8 cellular contexts compared by ENCODE assay signal in the genomic region with DNA sequence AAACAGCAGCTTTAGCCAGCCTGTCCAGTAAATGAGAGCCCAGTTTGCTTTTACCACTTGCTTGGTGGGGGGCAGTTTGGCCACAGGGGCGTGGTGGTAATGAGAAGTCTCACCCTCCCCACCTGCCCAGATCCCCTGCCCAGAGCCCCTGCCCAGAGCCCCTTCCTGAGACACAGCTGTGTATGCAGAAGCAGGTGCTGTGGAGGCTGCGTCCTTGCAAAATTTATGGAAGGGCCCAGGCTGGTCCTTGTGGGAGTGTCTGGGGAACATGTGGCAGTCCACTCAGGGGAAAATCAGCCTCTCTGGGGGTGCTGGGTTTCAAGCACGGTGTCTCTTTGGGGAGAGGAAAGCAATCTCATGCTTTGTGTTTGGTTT.
"Had no signal": no experiment of that assay in that cellular context is flagged by ENCODE, and none has a peak within 500 bp of the region (broad histone marks: within the 10 kb centered on the region; RNA-seq: fewer than 3 reads in every experiment).

No MANE protein-coding gene starts in this region.

- H3K9me3 ChIP-seq: gastrocnemius medialis, heart right ventricle, ovary, thyroid gland had no signal

- H3K4me1 ChIP-seq: thyroid gland had no signal

- H3K36me3 ChIP-seq: ovary had no signal

- H3K9me3 Mint-ChIP-seq: activated naive CD4-positive, alpha-beta T cell treated with anti-CD3 and anti-CD28 coated beads, Interleukin-2, amount 50 U/mL, for 24 hours; nephron progenitor cell had no signal

- H3K27me3 ChIP-seq: gastrocnemius medialis, heart right ventricle, ovary, thyroid gland had no signal

- H3K27ac Mint-ChIP-seq: activated naive CD4-positive, alpha-beta T cell treated with anti-CD3 and anti-CD28 coated beads, Interleukin-2, amount 50 U/mL, for 24 hours; nephron progenitor cell had no signal

- H3K27me3 Mint-ChIP-seq: activated naive CD4-positive, alpha-beta T cell treated with anti-CD3 and anti-CD28 coated beads, Interleukin-2, amount 50 U/mL, for 24 hours had no signal

- H3K4me3 Mint-ChIP-seq: activated naive CD4-positive, alpha-beta T cell treated with anti-CD3 and anti-CD28 coated beads, Interleukin-2, amount 50 U/mL, for 24 hours; nephron progenitor cell had no signal

- H3K4me3 ChIP-seq: coronary artery, gastrocnemius medialis, heart right ventricle, ovary, thyroid gland had no signal

- H3K27ac ChIP-seq: coronary artery, gastrocnemius medialis, heart right ventricle, ovary, thyroid gland, WERI-Rb-1 had no signal
